In genomic region chr9:4296217-4296616, GRCh38 we compare ENCODE assay signal across 1 cellular context.
TF ChIP-seq lines count a peak whose summit lies in the region.

No MANE protein-coding gene starts in this region.

TF ChIP-seq in GM23338, 12 proteins besides CTCF, POLR2A, EP300 and RAD21 (continued from another document):
- no peak for TF ChIP-seq ZNF462 (CRISPR knock-in tag; IDR thresholded peaks at IDR 0.05)
- TF ChIP-seq EZH2 (IDR thresholded peaks at IDR 0.05; ENCODE audit: low read depth, unreplicated experiment) = no peak
